In genomic region chr7:42843209-42843800, GRCh38 we compare ENCODE assay signal across 1 cellular context.
TF ChIP-seq lines count a peak whose summit lies in the region.

No MANE protein-coding gene starts in this region.

TF ChIP-seq in GM23338, 12 proteins besides CTCF, POLR2A, EP300 and RAD21 (continued from another document):
- TF ChIP-seq, protein P1, sequence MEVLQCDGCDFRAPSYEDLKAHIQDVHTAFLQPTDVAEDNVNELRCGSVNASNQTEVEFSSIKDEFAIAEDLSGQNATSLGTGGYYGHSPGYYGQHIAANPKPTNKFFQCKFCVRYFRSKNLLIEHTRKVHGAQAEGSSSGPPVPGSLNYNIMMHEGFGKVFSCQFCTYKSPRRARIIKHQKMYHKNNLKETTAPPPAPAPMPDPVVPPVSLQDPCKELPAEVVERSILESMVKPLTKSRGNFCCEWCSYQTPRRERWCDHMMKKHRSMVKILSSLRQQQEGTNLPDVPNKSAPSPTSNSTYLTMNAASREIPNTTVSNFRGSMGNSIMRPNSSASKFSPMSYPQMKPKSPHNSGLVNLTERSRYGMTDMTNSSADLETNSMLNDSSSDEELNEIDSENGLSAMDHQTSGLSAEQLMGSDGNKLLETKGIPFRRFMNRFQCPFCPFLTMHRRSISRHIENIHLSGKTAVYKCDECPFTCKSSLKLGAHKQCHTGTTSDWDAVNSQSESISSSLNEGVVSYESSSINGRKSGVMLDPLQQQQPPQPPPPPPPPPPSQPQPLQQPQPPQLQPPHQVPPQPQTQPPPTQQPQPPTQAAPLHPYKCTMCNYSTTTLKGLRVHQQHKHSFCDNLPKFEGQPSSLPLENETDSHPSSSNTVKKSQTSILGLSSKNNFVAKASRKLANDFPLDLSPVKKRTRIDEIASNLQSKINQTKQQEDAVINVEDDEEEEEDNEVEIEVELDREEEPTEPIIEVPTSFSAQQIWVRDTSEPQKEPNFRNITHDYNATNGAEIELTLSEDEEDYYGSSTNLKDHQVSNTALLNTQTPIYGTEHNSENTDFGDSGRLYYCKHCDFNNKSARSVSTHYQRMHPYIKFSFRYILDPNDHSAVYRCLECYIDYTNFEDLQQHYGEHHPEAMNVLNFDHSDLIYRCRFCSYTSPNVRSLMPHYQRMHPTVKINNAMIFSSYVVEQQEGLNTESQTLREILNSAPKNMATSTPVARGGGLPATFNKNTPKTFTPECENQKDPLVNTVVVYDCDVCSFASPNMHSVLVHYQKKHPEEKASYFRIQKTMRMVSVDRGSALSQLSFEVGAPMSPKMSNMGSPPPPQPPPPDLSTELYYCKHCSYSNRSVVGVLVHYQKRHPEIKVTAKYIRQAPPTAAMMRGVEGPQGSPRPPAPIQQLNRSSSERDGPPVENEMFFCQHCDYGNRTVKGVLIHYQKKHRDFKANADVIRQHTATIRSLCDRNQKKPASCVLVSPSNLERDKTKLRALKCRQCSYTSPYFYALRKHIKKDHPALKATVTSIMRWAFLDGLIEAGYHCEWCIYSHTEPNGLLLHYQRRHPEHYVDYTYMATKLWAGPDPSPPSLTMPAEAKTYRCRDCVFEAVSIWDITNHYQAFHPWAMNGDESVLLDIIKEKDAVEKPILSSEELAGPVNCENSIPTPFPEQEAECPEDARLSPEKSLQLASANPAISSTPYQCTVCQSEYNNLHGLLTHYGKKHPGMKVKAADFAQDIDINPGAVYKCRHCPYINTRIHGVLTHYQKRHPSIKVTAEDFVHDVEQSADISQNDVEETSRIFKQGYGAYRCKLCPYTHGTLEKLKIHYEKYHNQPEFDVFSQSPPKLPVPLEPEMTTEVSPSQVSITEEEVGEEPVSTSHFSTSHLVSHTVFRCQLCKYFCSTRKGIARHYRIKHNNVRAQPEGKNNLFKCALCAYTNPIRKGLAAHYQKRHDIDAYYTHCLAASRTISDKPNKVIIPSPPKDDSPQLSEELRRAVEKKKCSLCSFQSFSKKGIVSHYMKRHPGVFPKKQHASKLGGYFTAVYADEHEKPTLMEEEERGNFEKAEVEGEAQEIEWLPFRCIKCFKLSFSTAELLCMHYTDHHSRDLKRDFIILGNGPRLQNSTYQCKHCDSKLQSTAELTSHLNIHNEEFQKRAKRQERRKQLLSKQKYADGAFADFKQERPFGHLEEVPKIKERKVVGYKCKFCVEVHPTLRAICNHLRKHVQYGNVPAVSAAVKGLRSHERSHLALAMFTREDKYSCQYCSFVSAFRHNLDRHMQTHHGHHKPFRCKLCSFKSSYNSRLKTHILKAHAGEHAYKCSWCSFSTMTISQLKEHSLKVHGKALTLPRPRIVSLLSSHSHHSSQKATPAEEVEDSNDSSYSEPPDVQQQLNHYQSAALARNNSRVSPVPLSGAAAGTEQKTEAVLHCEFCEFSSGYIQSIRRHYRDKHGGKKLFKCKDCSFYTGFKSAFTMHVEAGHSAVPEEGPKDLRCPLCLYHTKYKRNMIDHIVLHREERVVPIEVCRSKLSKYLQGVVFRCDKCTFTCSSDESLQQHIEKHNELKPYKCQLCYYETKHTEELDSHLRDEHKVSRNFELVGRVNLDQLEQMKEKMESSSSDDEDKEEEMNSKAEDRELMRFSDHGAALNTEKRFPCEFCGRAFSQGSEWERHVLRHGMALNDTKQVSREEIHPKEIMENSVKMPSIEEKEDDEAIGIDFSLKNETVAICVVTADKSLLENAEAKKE (CRISPR knock-in tag; IDR thresholded peaks at IDR 0.05), result no peak
- no peak for TF ChIP-seq CREB1 (CRISPR knock-in tag; IDR thresholded peaks at IDR 0.05; ENCODE audit: low read depth)
